ENCODE assay signal across 1 cellular context in genomic region chr5:104048231-104048630, GRCh38.
TF ChIP-seq lines count a peak whose summit lies in the region.

No MANE protein-coding gene starts in this region.

TF ChIP-seq in GM12878, 131 proteins besides CTCF, POLR2A, EP300 and RAD21 (continued from another document):
- TF ChIP-seq ZZZ3 (IDR thresholded peaks at IDR 0.05; ENCODE audit: control insufficient read depth, insufficient read length, low read depth) (no peak), ZNF687 (IDR thresholded peaks at IDR 0.05) (no peak), POLR2AphosphoS2 (IDR thresholded peaks at IDR 0.05; ENCODE audit: low read depth, low read length) (no peak), IRF5 (IDR thresholded peaks at IDR 0.05; ENCODE audit: borderline replicate concordance) (no peak), ZNF384 (IDR thresholded peaks at IDR 0.05; ENCODE audit: borderline replicate concordance, low read depth, low read length) (no peak), YBX1 (IDR thresholded peaks at IDR 0.05) (no peak), ASH2L (IDR thresholded peaks at IDR 0.05; ENCODE audit: borderline replicate concordance, low read depth) (no peak), CBX3 (IDR thresholded peaks at IDR 0.05; ENCODE audit: borderline replicate concordance, low read depth) (no peak), TARDBP (IDR thresholded peaks at IDR 0.05; ENCODE audit: borderline replicate concordance) (no peak), USF2 (IDR thresholded peaks at IDR 0.05; ENCODE audit: borderline replicate concordance, low read depth, low read length) (no peak), CREM (IDR thresholded peaks at IDR 0.05; ENCODE audit: low read depth) (no peak), IRF4 (IDR thresholded peaks at IDR 0.05; ENCODE audit: low read depth, low read length) (no peak), IRF3 (IDR thresholded peaks at IDR 0.05) (no peak)
